1 cellular context compared by ENCODE assay signal in the genomic region with DNA sequence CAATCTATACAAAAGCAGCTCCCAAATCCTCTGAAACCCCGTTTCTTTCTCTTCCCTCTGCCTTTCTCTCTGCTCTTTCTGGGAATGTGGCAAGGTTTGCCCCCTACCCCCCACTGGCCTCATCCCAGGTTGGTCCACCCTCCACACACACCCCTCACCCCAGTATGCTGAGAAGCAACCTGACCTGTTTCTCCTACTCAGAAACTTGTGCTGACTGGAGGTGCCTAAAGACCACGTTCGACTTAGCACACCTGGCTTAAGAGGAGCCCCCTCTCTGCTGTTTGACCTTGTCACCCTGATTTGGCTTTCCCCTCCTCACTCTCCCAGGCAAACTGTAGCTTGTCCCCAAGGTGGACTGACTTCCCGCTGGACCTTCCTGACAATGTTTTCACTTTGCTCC.
TF ChIP-seq lines count a peak whose summit lies in the region.

No MANE protein-coding gene starts in this region.

TF ChIP-seq in H1, 55 proteins besides CTCF, POLR2A, EP300 and RAD21:
- TF ChIP-seq SRF (IDR thresholded peaks at IDR 0.05; ENCODE audit: low read depth, low read length) (no peak), RFX5 (IDR thresholded peaks at IDR 0.05; ENCODE audit: borderline replicate concordance, low read depth, low read length) (no peak), TEAD4 (IDR thresholded peaks at IDR 0.05; ENCODE audit: low read depth, low read length) (no peak), NANOG (IDR thresholded peaks at IDR 0.05; ENCODE audit: insufficient read depth, low read depth, low read length, poor library complexity, severe bottlenecking) (no peak), SAP30 (IDR thresholded peaks at IDR 0.05; ENCODE audit: insufficient read depth, insufficient replicate concordance, low read length) (no peak), CREB1 (IDR thresholded peaks at IDR 0.05) (no peak), EZH2 (IDR thresholded peaks at IDR 0.05; ENCODE audit: low read depth, low read length, severe bottlenecking) (peak; percentile 30)
TF ChIP-seq in H1: peak in this region for 1.
